In genomic region chr1:92934395-92935378, GRCh38 we compare ENCODE assay signal across 8 cellular contexts. TPM values are rescaled to one million over a fixed set of nuclear protein-coding genes. Genes with fewer than 3 reads are reported as not detected.
DNase-seq lines count a peak whose midpoint lies in the region; ATAC-seq and TF ChIP-seq lines count a peak whose summit lies in the region.

No MANE protein-coding gene starts in this region.

- no peak overlapping the region for H4K91ac ChIP-seq in neuronal stem cell (ENCODE audit: low read depth, low read length, poor library complexity)

- intact Hi-C loops in left lung (cut with DNase I) = no loop called here

- H3K4me1 ChIP-seq in left lung (peaks cover 9 to 10% of the 10 kb centered on the region in 2 donors), neuronal stem cell (ENCODE audit: control insufficient read depth in 2 of 2, insufficient read depth in 1 of 2, low read depth in 1 of 2, low read length in 2 of 2) (no peaks in the 10 kb centered on the region)

- no peak overlapping the region for H2AFZ ChIP-seq in neuronal stem cell (ENCODE audit: low read length)

- no peak overlapping the region for H2BK12ac ChIP-seq in neuronal stem cell (ENCODE audit: low read length)

- TF ChIP-seq CTCF in astrocyte of the spinal cord (IDR thresholded peaks at IDR 0.05; ENCODE audit: low read depth, low read length) = no peak
- no peak for TF ChIP-seq CTCF in left lung (IDR thresholded peaks at IDR 0.05)

- no peak overlapping the region for H3K18ac ChIP-seq in neuronal stem cell (ENCODE audit: low read length)

- ATAC-seq in left lung (peak; percentile 56), GM18858 (IDR thresholded peaks at IDR 0.05; ENCODE audit: unreplicated experiment) (no peak)

- H3K27ac ChIP-seq in left lung (peak overlapping the region in 1 of 2 donors; percentile 10), neuronal stem cell (replicated peaks; ENCODE audit: low read length) (no peak overlapping the region)

- no peak overlapping the region for H3K4me2 ChIP-seq in neuronal stem cell (ENCODE audit: insufficient read depth, low read length, poor library complexity, severe bottlenecking)

- H3K9me3 ChIP-seq in left lung = no peaks in the 10 kb centered on the region
- H3K9me3 ChIP-seq in neuronal stem cell (replicated peaks in 1 of 2; ENCODE audit: control insufficient read depth in 2 of 2, insufficient read depth in 1 of 2, low read depth in 1 of 2, low read length in 2 of 2) = no peaks in the 10 kb centered on the region

- no peak overlapping the region for H4K8ac ChIP-seq in neuronal stem cell (ENCODE audit: low read depth, low read length)

- H2BK120ac ChIP-seq in neuronal stem cell (ENCODE audit: low read depth, low read length) = no peak overlapping the region

- WGBS in neuronal stem cell (ENCODE audit: extremely low coverage in 2 of 2, insufficient read length in 2 of 2, insufficient replicate concordance in 1 of 2), 2 donors = no CpG with 5 or more reads among the region's 5 CpGs

- H2BK15ac ChIP-seq in neuronal stem cell (ENCODE audit: low read length) = no peak overlapping the region

- no peak overlapping the region for H3K14ac ChIP-seq in neuronal stem cell (ENCODE audit: low read length)

- no peak overlapping the region for H3K23ac ChIP-seq in neuronal stem cell (ENCODE audit: low read depth, low read length, poor library complexity)

- H3K9ac ChIP-seq in neuronal stem cell (ENCODE audit: low read depth, low read length, poor library complexity) = no peak overlapping the region

- DNase-seq in A172 (ENCODE audit: low spot score) = peak; percentile 9
- peak; percentile 95 for DNase-seq in NCI-H1694 (lab: John Stamatoyannopoulos, UW)
- DNase-seq in astrocyte of the spinal cord (ENCODE audit: low read depth, low spot score) = peak; percentile 85
- DNase-seq in left lung = peak in 1 of 2 donors; percentile 41
- DNase-seq in NCI-H1436 (lab: John Stamatoyannopoulos, UW) = no peak
- no peak for DNase-seq in neuronal stem cell (ENCODE audit: low spot score)
- DNase-seq in activated CD8-positive, alpha-beta memory T cell treated with anti-CD3 and anti-CD28 coated beads, Interleukin-2, amount 50 U/mL, for 4 hours = no peak

- H3K4ac ChIP-seq in neuronal stem cell (ENCODE audit: low read length) = no peak overlapping the region

- in situ Hi-C loops in astrocyte of the spinal cord (cut with HindIII; ENCODE audit: low sequenced_read_pairs) = no loop called here

- no peak overlapping the region for H2AK5ac ChIP-seq in neuronal stem cell (ENCODE audit: low read depth, low read length)

- H3K36me3 ChIP-seq in left lung (no peaks in the 10 kb centered on the region), neuronal stem cell (replicated peaks in 1 of 2; ENCODE audit: control insufficient read depth in 2 of 2, insufficient read depth in 2 of 2, low read length in 2 of 2) (no peaks in the 10 kb centered on the region)

- H3K79me1 ChIP-seq in neuronal stem cell (ENCODE audit: low read depth, low read length) = no peaks in the 10 kb centered on the region

- H3K4me3 ChIP-seq in astrocyte of the spinal cord (ENCODE audit: low read depth, low read length) = no peak overlapping the region
- no peak overlapping the region for H3K4me3 ChIP-seq in left lung
- H3K4me3 ChIP-seq in neuronal stem cell (ENCODE audit: low read length in 2 of 2) = no peak overlapping the region

- no peaks in the 10 kb centered on the region for H3K27me3 ChIP-seq in left lung
- H3K27me3 ChIP-seq in neuronal stem cell (ENCODE audit: control insufficient read depth in 3 of 3, insufficient read depth in 3 of 3, low read depth in 1 of 3, low read length in 3 of 3) = peaks cover 0 to 4% (median 0%) of the 10 kb centered on the region in 3 experiments

- no peak overlapping the region for H2BK5ac ChIP-seq in neuronal stem cell (ENCODE audit: low read length)

RNA-seq across cellular contexts. Expression of gene DIPK1A, which starts 26.6 kb away (rescaled TPM):
- 7.3 and 8.5 TPM in 2 replicates for total RNA-seq in A172 (2014; rRNA removed; shearing (Covaris generic))
- total RNA-seq in left lung = 10 to 100 TPM in 1 of 2 donors, 1 to 10 TPM in 1; 6.8 to 10.8 TPM
- polyA plus RNA-seq in neuronal stem cell (2013, experiment 1 of 2) = 2.8 TPM
- 3.0 TPM for polyA plus RNA-seq in neuronal stem cell (2013, experiment 2 of 2)

Comparison
In these comparisons a context has a peak if more than half of its experiments do, and no peak if none do; other contexts are left out.
1. DNase-seq: peak in A172 (single experiment), NCI-H1694 (single experiment) and astrocyte of the spinal cord (single experiment); none in NCI-H1436 (single experiment), neuronal stem cell (single experiment) and activated CD8-positive, alpha-beta memory T cell treated with anti-CD3 and anti-CD28 coated beads, Interleukin-2, amount 50 U/mL, for 4 hours (single experiment).